6 cellular contexts compared by ENCODE assay signal in the genomic region with DNA sequence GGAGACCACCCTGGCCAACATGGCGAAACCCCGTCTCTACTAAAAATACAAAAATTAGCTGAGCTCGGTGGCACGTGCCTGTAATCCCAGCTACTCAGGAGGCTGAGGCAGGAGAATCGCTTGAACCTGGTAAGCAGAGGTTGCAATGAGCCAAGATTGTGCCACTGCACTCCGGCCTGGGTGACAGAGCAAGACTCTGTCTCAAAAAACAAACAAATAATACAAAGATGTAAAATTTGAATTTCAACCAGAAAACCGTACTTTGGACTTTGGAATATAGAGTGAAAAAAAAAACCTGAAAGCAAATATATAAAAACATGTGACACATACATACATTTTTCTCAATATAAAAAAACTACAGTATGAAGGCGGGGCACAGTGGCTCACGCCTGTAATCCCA. TPM values are rescaled to one million over a fixed set of nuclear protein-coding genes. Genes with fewer than 3 reads are reported as not detected.
"Had no signal": no experiment of that assay in that cellular context is flagged by ENCODE, and none has a peak within 500 bp of the region (broad histone marks: within the 10 kb centered on the region; RNA-seq: fewer than 3 reads in every experiment).

No MANE protein-coding gene starts in this region.

RNA-seq across cellular contexts. Expression of a gene that starts 20.3 kb away (rescaled TPM):
- total RNA-seq: OCI-LY7, PC-3, Peyer's patch, RPMI7951, SJSA1 had no signal

RNA-seq across cellular contexts. Expression of a gene that starts 34.9 kb away (rescaled TPM):
- total RNA-seq: OCI-LY7, PC-3, Peyer's patch, RPMI7951, SJSA1, SK-MEL-5 had no signal
